8 cellular contexts compared by ENCODE assay signal in the genomic region with DNA sequence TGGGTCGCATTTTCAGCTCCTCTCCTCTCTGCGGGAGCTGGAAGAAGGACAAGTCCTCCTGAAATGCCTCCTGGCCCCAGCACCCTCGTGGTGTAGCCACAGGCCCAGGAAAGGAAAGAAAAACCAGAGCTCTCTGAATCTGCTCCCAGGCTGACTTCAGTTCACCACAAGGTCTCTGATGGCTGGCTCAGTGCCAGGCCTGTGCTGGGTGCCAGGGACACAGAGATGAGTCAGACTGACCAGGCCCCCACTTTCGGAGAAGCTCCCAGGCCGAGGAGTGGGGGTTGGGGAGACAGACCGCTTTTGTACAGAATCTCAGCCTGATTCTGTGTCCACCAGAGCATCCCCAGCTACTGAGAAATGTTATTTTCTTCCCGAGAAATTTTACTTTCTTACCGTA. TPM values are rescaled to one million over a fixed set of nuclear protein-coding genes. Genes with fewer than 3 reads are reported as not detected.
DNase-seq lines count a peak whose midpoint lies in the region; ATAC-seq and TF ChIP-seq lines count a peak whose summit lies in the region.

No MANE protein-coding gene starts in this region.

- H4K20me1 ChIP-seq in BLaER1 treated with 17β-estradiol and CSF1 and Interleukin-3, amounts not matched to agents 10 nM and 100 nM: peaks cover 0 to 6% (median 0%) of the 10 kb centered on the region in 11 experiments; a peak in 1 of 22 replicates

- peak overlapping the region in 10 of 11 experiments; percentile 12 to 94 (median 80); a peak in 19 of 22 replicates for H3K27ac ChIP-seq in BLaER1 treated with 17β-estradiol and CSF1 and Interleukin-3, amounts not matched to agents 10 nM and 100 nM
- no peak overlapping the region for H3K27ac ChIP-seq in SJSA1

- H3K27me3 Mint-ChIP-seq in HFFc6 (ENCODE audit: insufficient read depth): peaks cover 3% of the 10 kb centered on the region
- no peaks in the 10 kb centered on the region for H3K27me3 Mint-ChIP-seq in activated naive CD8-positive, alpha-beta T cell treated with anti-CD3 and anti-CD28 coated beads, Interleukin-2, amount 10 ng/mL, durations not matched to agents 7 days and 5 days

- H3K9ac ChIP-seq in BLaER1 treated with 17β-estradiol and CSF1 and Interleukin-3, amounts not matched to agents 10 nM and 100 nM: peak overlapping the region; percentile 7 to 65 (median 44); a peak in 16 of 22 replicates
- peak overlapping the region; percentile 45 for H3K9ac ChIP-seq in skeletal muscle satellite cell (ENCODE audit: low read depth, low read length)

- peak overlapping the region; percentile 76 for H3K27ac Mint-ChIP-seq in HFFc6
- peak overlapping the region; percentile 62 for H3K27ac Mint-ChIP-seq in activated naive CD8-positive, alpha-beta T cell treated with anti-CD3 and anti-CD28 coated beads, Interleukin-2, amount 10 ng/mL, durations not matched to agents 7 days and 5 days

- ATAC-seq in activated naive CD8-positive, alpha-beta T cell treated with anti-CD3 and anti-CD28 coated beads, Interleukin-2, amount 10 ng/mL, durations not matched to agents 7 days and 5 days (ENCODE audit: low read depth): peak; percentile 31
- peak; percentile 89 to 91 for ATAC-seq in left cardiac atrium

- peak overlapping the region; percentile 67 for H3K4me3 Mint-ChIP-seq in HFFc6
- H3K4me3 Mint-ChIP-seq in activated naive CD8-positive, alpha-beta T cell treated with anti-CD3 and anti-CD28 coated beads, Interleukin-2, amount 10 ng/mL, durations not matched to agents 7 days and 5 days: peak overlapping the region; percentile 8

- TF ChIP-seq CTCF in HFFc6 (IDR thresholded peaks at IDR 0.05): no peak

- intact Hi-C loops in left cardiac atrium (cut with DNase I): no loop called here

- peaks cover 62% of the 10 kb centered on the region for H3K4me1 Mint-ChIP-seq in HFFc6 (ENCODE audit: low read depth)
- H3K4me1 Mint-ChIP-seq in activated naive CD8-positive, alpha-beta T cell treated with anti-CD3 and anti-CD28 coated beads, Interleukin-2, amount 10 ng/mL, durations not matched to agents 7 days and 5 days: peaks cover 81% of the 10 kb centered on the region

- H3K36me3 ChIP-seq in BLaER1 treated with 17β-estradiol and CSF1 and Interleukin-3, amounts not matched to agents 10 nM and 100 nM: peaks cover 0 to 52% (median 25%) of the 10 kb centered on the region in 11 experiments; a peak in 18 of 22 replicates
- peaks cover 6% of the 10 kb centered on the region; the same call in 1 of the 2 replicates for H3K36me3 ChIP-seq in SJSA1
- H3K36me3 ChIP-seq in skeletal muscle satellite cell (ENCODE audit: insufficient read depth, low read length): peaks cover 31% of the 10 kb centered on the region

- H3K4me2 ChIP-seq in BLaER1 treated with 17β-estradiol and CSF1 and Interleukin-3, amounts not matched to agents 10 nM and 100 nM: peak overlapping the region; percentile 87 to 99 (median 95)
- H3K4me2 ChIP-seq in skeletal muscle satellite cell (ENCODE audit: low read length): peak overlapping the region; percentile 69

- peaks cover 76 to 100% (median 90%) of the 10 kb centered on the region in 10 experiments for H3K4me1 ChIP-seq in BLaER1 treated with 17β-estradiol and CSF1 and Interleukin-3, amounts not matched to agents 10 nM and 100 nM
- H3K4me1 ChIP-seq in SJSA1 (replicated peaks) (peaks cover 28% of the 10 kb centered on the region), skeletal muscle satellite cell (ENCODE audit: control insufficient read depth, insufficient read depth, low read length) (peaks cover 50% of the 10 kb centered on the region)

- peak; percentile 98 for DNase-seq in HFFc6
- peak; percentile 78 to 92 for DNase-seq in SJSA1 (ENCODE audit: low read depth in 1 of 2, low spot score in 2 of 2)
- peak; percentile 71 for DNase-seq in activated naive CD8-positive, alpha-beta T cell treated with anti-CD3 and anti-CD28 coated beads, Interleukin-2, amount 10 ng/mL, durations not matched to agents 7 days and 5 days
- peak; percentile 96 for DNase-seq in left cardiac atrium
- DNase-seq in KG1 (lab: John Stamatoyannopoulos, UW): no peak
- no peak for DNase-seq in NCI-H526 (lab: John Stamatoyannopoulos, UW)

- peaks cover 5 to 18% (median 11%) of the 10 kb centered on the region in 11 experiments; a peak in 16 of 22 replicates for H3K9me3 ChIP-seq in BLaER1 treated with 17β-estradiol and CSF1 and Interleukin-3, amounts not matched to agents 10 nM and 100 nM (replicated peaks in 1 of 11)
- H3K9me3 ChIP-seq in SJSA1 (replicated peaks): no peaks in the 10 kb centered on the region
- no peaks in the 10 kb centered on the region for H3K9me3 ChIP-seq in skeletal muscle satellite cell (replicated peaks; ENCODE audit: low read length)

- H3K27me3 ChIP-seq in BLaER1 treated with 17β-estradiol and CSF1 and Interleukin-3, amounts not matched to agents 10 nM and 100 nM: no peaks in the 10 kb centered on the region
- H3K27me3 ChIP-seq in SJSA1 (replicated peaks) (no peaks in the 10 kb centered on the region), skeletal muscle satellite cell (ENCODE audit: control insufficient read depth, insufficient read depth, low read length) (no peaks in the 10 kb centered on the region)

- H3K9me3 Mint-ChIP-seq in HFFc6: peaks cover 8% of the 10 kb centered on the region
- H3K9me3 Mint-ChIP-seq in activated naive CD8-positive, alpha-beta T cell treated with anti-CD3 and anti-CD28 coated beads, Interleukin-2, amount 10 ng/mL, durations not matched to agents 7 days and 5 days: peaks cover 11% of the 10 kb centered on the region

- H3K36me3 Mint-ChIP-seq in HFFc6 (ENCODE audit: low read depth): peaks cover 24% of the 10 kb centered on the region
- H3K36me3 Mint-ChIP-seq in activated naive CD8-positive, alpha-beta T cell treated with anti-CD3 and anti-CD28 coated beads, Interleukin-2, amount 10 ng/mL, durations not matched to agents 7 days and 5 days: peaks cover 50% of the 10 kb centered on the region

- POLR2A ChIA-PET in activated naive CD8-positive, alpha-beta T cell treated with anti-CD3 and anti-CD28 coated beads, Interleukin-2, amount 10 ng/mL, durations not matched to agents 7 days and 5 days (lab: Charles Lee): interaction anchor here (0.9 to 2.6 kb wide), 3 partner anchors 9 to 42 kb away, joined by 3 to 18 read pairs (median 6); partner anchors contain the start of gene CLTA

- 0 out of 20 replicates have a peak overlapping the region, but pooled peaks of 1 of the 10 experiments have one; percentile 26 for H3K4me3 ChIP-seq in BLaER1 treated with 17β-estradiol and CSF1 and Interleukin-3, amounts not matched to agents 10 nM and 100 nM
- H3K4me3 ChIP-seq in SJSA1: no peak overlapping the region
- peak overlapping the region; percentile 27 for H3K4me3 ChIP-seq in skeletal muscle satellite cell (ENCODE audit: low read length)

RNA-seq across cellular contexts. Expression of gene GLIPR2, which starts 12.1 kb away (rescaled TPM):
- total RNA-seq in HFFc6 (2021; fragmentation: NEBNext Ultra II Directional; extraction: Animal tissue kit (Norgen Biotek cat#: 25700)): 10 to 100 TPM; 18.1 to 24.7 (median 23.4) TPM
- 29.8 and 37.3 TPM in 2 replicates for total RNA-seq in SJSA1 (2014; rRNA removed; shearing (Covaris generic))
- total RNA-seq in activated naive CD8-positive, alpha-beta T cell treated with anti-CD3 and anti-CD28 coated beads, Interleukin-2, amount 10 ng/mL, durations not matched to agents 7 days and 5 days: 10 to 100 TPM; 56.5 to 58.1 TPM
- 10 to 100 TPM; 14.7 to 19.7 TPM for total RNA-seq in left cardiac atrium
- 15.2 and 37.6 TPM in 2 replicates for total RNA-seq in skeletal muscle satellite cell (2012; rRNA removed)

RNA-seq across cellular contexts. Expression of gene CCIN, which starts 20.5 kb away (rescaled TPM):
- total RNA-seq in HFFc6 (2021; fragmentation: NEBNext Ultra II Directional; extraction: Animal tissue kit (Norgen Biotek cat#: 25700)): 1 to 10 TPM in 1 of 6 experiments, under 1 TPM in 5; 0.59 to 2.5 (median 0.73) TPM
- 0.61 and 1.3 TPM in 2 replicates for total RNA-seq in SJSA1 (2014; rRNA removed; shearing (Covaris generic))
- total RNA-seq in activated naive CD8-positive, alpha-beta T cell treated with anti-CD3 and anti-CD28 coated beads, Interleukin-2, amount 10 ng/mL, durations not matched to agents 7 days and 5 days: under 1 TPM; 0.14 to 0.26 TPM
- not detected for total RNA-seq in left cardiac atrium
- total RNA-seq in skeletal muscle satellite cell (2012; rRNA removed): 0.25 and 1.1 TPM in 2 replicates

RNA-seq across cellular contexts. Expression of gene CLTA, which starts 42.1 kb away (rescaled TPM):
- total RNA-seq in HFFc6 (2021; fragmentation: NEBNext Ultra II Directional; extraction: Animal tissue kit (Norgen Biotek cat#: 25700)): 100 to 1,000 TPM; 247 to 272 (median 259) TPM
- 248 and 301 TPM in 2 replicates for total RNA-seq in SJSA1 (2014; rRNA removed; shearing (Covaris generic))
- total RNA-seq in activated naive CD8-positive, alpha-beta T cell treated with anti-CD3 and anti-CD28 coated beads, Interleukin-2, amount 10 ng/mL, durations not matched to agents 7 days and 5 days: 100 to 1,000 TPM; 119 to 123 TPM
- total RNA-seq in left cardiac atrium: 10 to 100 TPM; 80.7 to 88.0 TPM
- total RNA-seq in skeletal muscle satellite cell (2012; rRNA removed): 248 and 256 TPM in 2 replicates

Comparison
In these comparisons a context has a peak if more than half of its experiments do, and no peak if none do; other contexts are left out.
1. DNase-seq: peak in HFFc6 (single experiment), SJSA1 (2 of 2), activated naive CD8-positive, alpha-beta T cell treated with anti-CD3 and anti-CD28 coated beads, Interleukin-2, amount 10 ng/mL, durations not matched to agents 7 days and 5 days (single experiment) and left cardiac atrium (single experiment); none in KG1 (single experiment) and NCI-H526 (0 of 2).